Comparison of ENCODE assay signal across 8 cellular contexts in genomic region chr6:33323623-33323948, GRCh38. TPM values are rescaled to one million over a fixed set of nuclear protein-coding genes. Genes with fewer than 3 reads are reported as not detected.
DNase-seq lines count a peak whose midpoint lies in the region; ATAC-seq, FAIRE-seq and TF ChIP-seq lines count a peak whose summit lies in the region.

No MANE protein-coding gene starts in this region.

- 0 to 2% (median 1%) methylated on average over 11 to 12 of the region's 12 CpGs for WGBS in small intestine, 3 donors

- POLR2A ChIA-PET in AG04450 (lab: Yijun Ruan, JAX): interaction anchor here (0.6 kb wide), 1 partner anchor 10 kb away, joined by 3 read pairs; no protein-coding TSS in a partner anchor

- H3K9me3 ChIP-seq in AG04450 (ENCODE audit: control insufficient read depth, insufficient read depth, low read length) (no peaks in the 10 kb centered on the region), small intestine (ENCODE audit: control insufficient read depth, low read depth) (no peaks in the 10 kb centered on the region)

- in situ Hi-C loops in G401 (cut with HindIII; ENCODE audit: low sequenced_read_pairs): no loop called here

- no peak for TF ChIP-seq CTCF in AG04450 (IDR thresholded peaks at IDR 0.05; ENCODE audit: low read depth, low read length)
- TF ChIP-seq CTCF in fibroblast of pulmonary artery (IDR thresholded peaks at IDR 0.05; ENCODE audit: low read length, missing control alignments): no peak

- CTCF ChIA-PET in AG04450 (lab: Charles Lee): no interaction called here

- H3K27ac ChIP-seq in AG04450 (ENCODE audit: low read depth, low read length) (peak overlapping the region; percentile 93), small intestine (ENCODE audit: low read depth in 1 of 2, low read length in 1 of 2) (peak overlapping the region; percentile 85 to 86)

- DNase-seq in AG04450 (ENCODE audit: low read depth, low spot score): no peak
- DNase-seq in SHP77 (lab: John Stamatoyannopoulos, UW): peak; percentile 43 to 66
- no peak for DNase-seq in fibroblast of pulmonary artery (ENCODE audit: low read depth)
- DNase-seq in small intestine: no peak
- DNase-seq in G401 (ENCODE audit: low spot score): no peak
- DNase-seq in stimulated activated CD4-positive, alpha-beta T cell treated with anti-CD3 and anti-CD28 coated beads, Interleukin-4, amount 100 ng/mL, for 4 hours: no peak
- no peak for DNase-seq in midbrain (lab: John Stamatoyannopoulos, UW)

- H3K27me3 ChIP-seq in AG04450 (ENCODE audit: control insufficient read depth, insufficient read depth, low read length) (no peaks in the 10 kb centered on the region), small intestine (ENCODE audit: control insufficient read depth in 2 of 2, insufficient read depth in 2 of 2, low read length in 2 of 2) (no peaks in the 10 kb centered on the region)

- peak overlapping the region; percentile 78 for H3K4me3 ChIP-seq in AG04450 (ENCODE audit: low read depth, low read length)
- H3K4me3 ChIP-seq in fibroblast of pulmonary artery (replicated peaks; ENCODE audit: low read depth, low read length): peak overlapping the region; percentile 87
- H3K4me3 ChIP-seq in small intestine (ENCODE audit: low read depth in 1 of 2, low read length in 2 of 2): peak overlapping the region; percentile 33 to 51

- peaks cover 3 to 7% of the 10 kb centered on the region in 2 donors for H3K4me1 ChIP-seq in small intestine (ENCODE audit: control insufficient read depth in 2 of 2, insufficient read depth in 1 of 2, low read depth in 1 of 2, low read length in 1 of 2)

- FAIRE-seq in small intestine (lab: Jason Lieb, UNC): no peak

- peak; percentile 5 for ATAC-seq in GM21515 (IDR thresholded peaks at IDR 0.05; ENCODE audit: unreplicated experiment)

- peaks cover 3 to 9% of the 10 kb centered on the region in 2 donors for H3K36me3 ChIP-seq in small intestine (ENCODE audit: control insufficient read depth in 2 of 2, insufficient read depth in 2 of 2, low read length in 2 of 2)

RNA-seq across cellular contexts. Expression of gene DAXX, which starts 0.8 kb away (rescaled TPM):
- polyA plus RNA-seq in AG04450 (2011; rRNA removed) (69.7 and 75.6 TPM in 2 replicates), small intestine (10 to 100 TPM; 19.5 to 34.7 (median 24.2) TPM)
- 24.5 and 30.8 TPM in 2 replicates for polyA minus RNA-seq in AG04450 (2011; rRNA and poly(A)+ RNA removed)
- total RNA-seq in G401 (2014; rRNA removed; shearing (Covaris generic)): 49.3 and 66.2 TPM in 2 replicates

RNA-seq across cellular contexts. Expression of gene ZBTB22, which starts 6.0 kb away (rescaled TPM):
- polyA plus RNA-seq in AG04450 (2011; rRNA removed) (8.4 and 11.8 TPM in 2 replicates), small intestine (10 to 100 TPM; 10.7 to 14.1 (median 13.5) TPM)
- polyA minus RNA-seq in AG04450 (2011; rRNA and poly(A)+ RNA removed): 14.0 and 18.3 TPM in 2 replicates
- 12.8 and 17.1 TPM in 2 replicates for total RNA-seq in G401 (2014; rRNA removed; shearing (Covaris generic))

RNA-seq across cellular contexts. Expression of gene TAPBP, which starts 9.7 kb away (rescaled TPM):
- polyA plus RNA-seq in AG04450 (2011; rRNA removed) (29.3 and 37.9 TPM in 2 replicates), small intestine (10 to 100 TPM; 33.8 to 64.1 (median 47.2) TPM)
- polyA minus RNA-seq in AG04450 (2011; rRNA and poly(A)+ RNA removed): 29.5 and 41.9 TPM in 2 replicates
- total RNA-seq in G401 (2014; rRNA removed; shearing (Covaris generic)): 29.8 and 32.7 TPM in 2 replicates

RNA-seq across cellular contexts. Expression of gene RGL2, which starts 24.8 kb away (rescaled TPM):
- polyA plus RNA-seq in AG04450 (2011; rRNA removed) (21.9 and 25.0 TPM in 2 replicates), small intestine (10 to 100 TPM; 13.2 to 32.9 (median 17.6) TPM)
- polyA minus RNA-seq in AG04450 (2011; rRNA and poly(A)+ RNA removed): 29.6 and 36.8 TPM in 2 replicates
- 58.4 and 62.4 TPM in 2 replicates for total RNA-seq in G401 (2014; rRNA removed; shearing (Covaris generic))

RNA-seq across cellular contexts. Expression of gene PFDN6, which starts 34.2 kb away (rescaled TPM):
- polyA plus RNA-seq in AG04450 (2011; rRNA removed) (59.6 and 64.6 TPM in 2 replicates), small intestine (100 to 1,000 TPM; 129 to 183 (median 164) TPM)
- polyA minus RNA-seq in AG04450 (2011; rRNA and poly(A)+ RNA removed): 20.2 and 21.1 TPM in 2 replicates
- 131 and 154 TPM in 2 replicates for total RNA-seq in G401 (2014; rRNA removed; shearing (Covaris generic))

Comparison
In these comparisons a context has a peak if more than half of its experiments do, and no peak if none do; other contexts are left out.
1. DNase-seq: peak in SHP77 (2 of 2); none in AG04450 (single experiment), fibroblast of pulmonary artery (single experiment), small intestine (single experiment), G401 (single experiment), stimulated activated CD4-positive, alpha-beta T cell treated with anti-CD3 and anti-CD28 coated beads, Interleukin-4, amount 100 ng/mL, for 4 hours (0 of 2) and midbrain (single experiment).
2. Peak in every context shown above with its lines, with median percentiles within 50 percentile points of each other: H3K4me3 ChIP-seq.